ENCODE assay signal across 1 cellular context in genomic region chr2:218395826-218396687, GRCh38.
A peak's percentile ranks its signal among the peaks of the same experiment; 100 is the strongest.
TF ChIP-seq lines count a peak whose summit lies in the region.

No MANE protein-coding gene starts in this region.

TF ChIP-seq in HepG2, 621 proteins besides CTCF, POLR2A, EP300 and RAD21 (continued from another document and continues in another):
- TF ChIP-seq, protein P1, sequence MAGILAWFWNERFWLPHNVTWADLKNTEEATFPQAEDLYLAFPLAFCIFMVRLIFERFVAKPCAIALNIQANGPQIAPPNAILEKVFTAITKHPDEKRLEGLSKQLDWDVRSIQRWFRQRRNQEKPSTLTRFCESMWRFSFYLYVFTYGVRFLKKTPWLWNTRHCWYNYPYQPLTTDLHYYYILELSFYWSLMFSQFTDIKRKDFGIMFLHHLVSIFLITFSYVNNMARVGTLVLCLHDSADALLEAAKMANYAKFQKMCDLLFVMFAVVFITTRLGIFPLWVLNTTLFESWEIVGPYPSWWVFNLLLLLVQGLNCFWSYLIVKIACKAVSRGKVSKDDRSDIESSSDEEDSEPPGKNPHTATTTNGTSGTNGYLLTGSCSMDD (CRISPR knock-in tag; IDR thresholded peaks at IDR 0.05): peak; percentile 80; the same call in 1 of the 2 replicates
- TF ChIP-seq, protein P2, sequence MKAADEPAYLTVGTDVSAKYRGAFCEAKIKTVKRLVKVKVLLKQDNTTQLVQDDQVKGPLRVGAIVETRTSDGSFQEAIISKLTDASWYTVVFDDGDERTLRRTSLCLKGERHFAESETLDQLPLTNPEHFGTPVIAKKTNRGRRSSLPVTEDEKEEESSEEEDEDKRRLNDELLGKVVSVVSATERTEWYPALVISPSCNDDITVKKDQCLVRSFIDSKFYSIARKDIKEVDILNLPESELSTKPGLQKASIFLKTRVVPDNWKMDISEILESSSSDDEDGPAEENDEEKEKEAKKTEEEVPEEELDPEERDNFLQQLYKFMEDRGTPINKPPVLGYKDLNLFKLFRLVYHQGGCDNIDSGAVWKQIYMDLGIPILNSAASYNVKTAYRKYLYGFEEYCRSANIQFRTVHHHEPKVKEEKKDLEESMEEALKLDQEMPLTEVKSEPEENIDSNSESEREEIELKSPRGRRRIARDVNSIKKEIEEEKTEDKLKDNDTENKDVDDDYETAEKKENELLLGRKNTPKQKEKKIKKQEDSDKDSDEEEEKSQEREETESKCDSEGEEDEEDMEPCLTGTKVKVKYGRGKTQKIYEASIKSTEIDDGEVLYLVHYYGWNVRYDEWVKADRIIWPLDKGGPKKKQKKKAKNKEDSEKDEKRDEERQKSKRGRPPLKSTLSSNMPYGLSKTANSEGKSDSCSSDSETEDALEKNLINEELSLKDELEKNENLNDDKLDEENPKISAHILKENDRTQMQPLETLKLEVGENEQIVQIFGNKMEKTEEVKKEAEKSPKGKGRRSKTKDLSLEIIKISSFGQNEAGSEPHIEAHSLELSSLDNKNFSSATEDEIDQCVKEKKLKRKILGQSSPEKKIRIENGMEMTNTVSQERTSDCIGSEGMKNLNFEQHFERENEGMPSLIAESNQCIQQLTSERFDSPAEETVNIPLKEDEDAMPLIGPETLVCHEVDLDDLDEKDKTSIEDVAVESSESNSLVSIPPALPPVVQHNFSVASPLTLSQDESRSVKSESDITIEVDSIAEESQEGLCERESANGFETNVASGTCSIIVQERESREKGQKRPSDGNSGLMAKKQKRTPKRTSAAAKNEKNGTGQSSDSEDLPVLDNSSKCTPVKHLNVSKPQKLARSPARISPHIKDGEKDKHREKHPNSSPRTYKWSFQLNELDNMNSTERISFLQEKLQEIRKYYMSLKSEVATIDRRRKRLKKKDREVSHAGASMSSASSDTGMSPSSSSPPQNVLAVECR (CRISPR knock-in tag; IDR thresholded peaks at IDR 0.05; ENCODE audit: borderline replicate concordance): peak; percentile 74; the same call in 1 of the 2 replicates
- TF ChIP-seq RCOR2 (CRISPR knock-in tag; IDR thresholded peaks at IDR 0.05) (peak; percentile 95; the same call in 1 of the 2 replicates), ZNF510 (CRISPR knock-in tag; IDR thresholded peaks at IDR 0.05; ENCODE audit: low read depth) (peak; percentile 93), NCOR1 (IDR thresholded peaks at IDR 0.05; ENCODE audit: borderline replicate concordance, low read length) (peak; percentile 80; the same call in 1 of the 2 replicates), ZMYM3 (CRISPR knock-in tag; IDR thresholded peaks at IDR 0.05) (peak; percentile 90; the same call in 1 of the 2 replicates), ESRRA (CRISPR knock-in tag; IDR thresholded peaks at IDR 0.05; ENCODE audit: low read depth) (peak; percentile 92), TAF1 (CRISPR knock-in tag; IDR thresholded peaks at IDR 0.05) (peak; percentile 83), ZNF598 (CRISPR knock-in tag; IDR thresholded peaks at IDR 0.05; ENCODE audit: borderline replicate concordance) (no peak), ZNF317 (CRISPR knock-in tag; IDR thresholded peaks at IDR 0.05) (peak; percentile 53; the same call in 1 of the 2 replicates), LRRFIP1 (CRISPR knock-in tag; conservative IDR thresholded peaks at IDR 0.05) (no peak), ZNF44 (CRISPR knock-in tag; IDR thresholded peaks at IDR 0.05) (no peak; the same call in 1 of the 2 replicates), FLYWCH1 (CRISPR knock-in tag; IDR thresholded peaks at IDR 0.05) (0 out of 2 replicates have a peak, but pooled peaks have one; percentile 15), NFKB2 (CRISPR knock-in tag; IDR thresholded peaks at IDR 0.05; ENCODE audit: borderline replicate concordance) (peak; percentile 80), ZNF737 (CRISPR knock-in tag; IDR thresholded peaks at IDR 0.05; ENCODE audit: borderline replicate concordance) (no peak), TOE1 (CRISPR knock-in tag; IDR thresholded peaks at IDR 0.05) (peak; percentile 88; the same call in 1 of the 2 replicates), SYNCRIP (IDR thresholded peaks at IDR 0.05; ENCODE audit: insufficient read depth, low read depth, low read length) (no peak), ZNF75D (CRISPR knock-in tag; IDR thresholded peaks at IDR 0.05; ENCODE audit: borderline replicate concordance) (no peak; the same call in 1 of the 2 replicates), GLI4 (CRISPR knock-in tag; IDR thresholded peaks at IDR 0.05; ENCODE audit: borderline replicate concordance) (no peak), RAD51 (IDR thresholded peaks at IDR 0.05; ENCODE audit: borderline replicate concordance) (no peak), ZNF550 (CRISPR knock-in tag; IDR thresholded peaks at IDR 0.05; ENCODE audit: borderline replicate concordance) (no peak), PCBP1 (IDR thresholded peaks at IDR 0.05; ENCODE audit: borderline replicate concordance, low read depth, low read length) (peak; percentile 79; the same call in 1 of the 2 replicates), ZEB1 (IDR thresholded peaks at IDR 0.05; ENCODE audit: insufficient replicate concordance, low read depth) (no peak), SP4 (CRISPR knock-in tag; IDR thresholded peaks at IDR 0.05) (peak; percentile 90), ZNF160 (CRISPR knock-in tag; IDR thresholded peaks at IDR 0.05) (peak; percentile 83; the same call in 1 of the 2 replicates), ZBTB38 (CRISPR knock-in tag; IDR thresholded peaks at IDR 0.05) (peak; percentile 93), ATRX (CRISPR knock-in tag; IDR thresholded peaks at IDR 0.05; ENCODE audit: borderline replicate concordance) (no peak), AHR (CRISPR knock-in tag; IDR thresholded peaks at IDR 0.05) (no peak), ZNF883 (CRISPR knock-in tag; IDR thresholded peaks at IDR 0.05; ENCODE audit: not compliant biosample characterization) (no peak), GATAD2A (CRISPR knock-in tag; IDR thresholded peaks at IDR 0.05) (peak; percentile 81), ZNF180 (CRISPR knock-in tag; IDR thresholded peaks at IDR 0.05; ENCODE audit: borderline replicate concordance, low read depth) (peak; percentile 26; the same call in 1 of the 2 replicates), ZNF431 (CRISPR knock-in tag; IDR thresholded peaks at IDR 0.05; ENCODE audit: borderline replicate concordance, low read depth) (peak; percentile 67; the same call in 1 of the 2 replicates), ZBTB4 (CRISPR knock-in tag; IDR thresholded peaks at IDR 0.05; ENCODE audit: borderline replicate concordance) (no peak), CC2D1A (CRISPR knock-in tag; IDR thresholded peaks at IDR 0.05) (no peak), ZNF234 (CRISPR knock-in tag; conservative IDR thresholded peaks at IDR 0.05) (peak; percentile 89; the same call in 1 of the 2 replicates), HNF4G (IDR thresholded peaks at IDR 0.05; ENCODE audit: borderline replicate concordance, low read depth, low read length) (peak; percentile 59), HNF4G (CRISPR knock-in tag; IDR thresholded peaks at IDR 0.05; ENCODE audit: borderline replicate concordance, low read depth) (no peak; the same call in 1 of the 2 replicates), ZSCAN31 (CRISPR knock-in tag; IDR thresholded peaks at IDR 0.05; ENCODE audit: low read depth) (peak; percentile 87), ZNF569 (CRISPR knock-in tag; IDR thresholded peaks at IDR 0.05; ENCODE audit: borderline replicate concordance) (peak; percentile 40; the same call in 1 of the 2 replicates), NFE2L2 (IDR thresholded peaks at IDR 0.05; ENCODE audit: low read length) (no peak), MAX (IDR thresholded peaks at IDR 0.05) (no peak), DR1 (CRISPR knock-in tag; IDR thresholded peaks at IDR 0.05) (peak; percentile 53; the same call in 1 of the 2 replicates), MXI1 (IDR thresholded peaks at IDR 0.05; ENCODE audit: borderline replicate concordance, low read depth, low read length) (peak; percentile 74; the same call in 2 of the 3 replicates), CENPT (CRISPR knock-in tag; IDR thresholded peaks at IDR 0.05; ENCODE audit: low read depth) (no peak), SIX1 (CRISPR knock-in tag; IDR thresholded peaks at IDR 0.05; ENCODE audit: borderline replicate concordance) (no peak), PAF1 (CRISPR knock-in tag; IDR thresholded peaks at IDR 0.05) (no peak), GPN1 (CRISPR knock-in tag; IDR thresholded peaks at IDR 0.05; ENCODE audit: borderline replicate concordance) (peak; percentile 34; the same call in 1 of the 2 replicates), SRY (CRISPR knock-in tag; IDR thresholded peaks at IDR 0.05) (peak; percentile 79), ZBTB2 (CRISPR knock-in tag; IDR thresholded peaks at IDR 0.05; ENCODE audit: low read depth) (peak; percentile 92; the same call in 1 of the 2 replicates), HOXA5 (CRISPR knock-in tag; IDR thresholded peaks at IDR 0.05) (peak; percentile 89)
- TF ChIP-seq, protein P3, sequence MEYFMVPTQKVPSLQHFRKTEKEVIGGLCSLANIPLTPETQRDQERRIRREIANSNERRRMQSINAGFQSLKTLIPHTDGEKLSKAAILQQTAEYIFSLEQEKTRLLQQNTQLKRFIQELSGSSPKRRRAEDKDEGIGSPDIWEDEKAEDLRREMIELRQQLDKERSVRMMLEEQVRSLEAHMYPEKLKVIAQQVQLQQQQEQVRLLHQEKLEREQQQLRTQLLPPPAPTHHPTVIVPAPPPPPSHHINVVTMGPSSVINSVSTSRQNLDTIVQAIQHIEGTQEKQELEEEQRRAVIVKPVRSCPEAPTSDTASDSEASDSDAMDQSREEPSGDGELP (IDR thresholded peaks at IDR 0.05; ENCODE audit: borderline replicate concordance, low read depth): peak; percentile 65; the same call in 1 of the 2 replicates
- TF ChIP-seq, protein P4, sequence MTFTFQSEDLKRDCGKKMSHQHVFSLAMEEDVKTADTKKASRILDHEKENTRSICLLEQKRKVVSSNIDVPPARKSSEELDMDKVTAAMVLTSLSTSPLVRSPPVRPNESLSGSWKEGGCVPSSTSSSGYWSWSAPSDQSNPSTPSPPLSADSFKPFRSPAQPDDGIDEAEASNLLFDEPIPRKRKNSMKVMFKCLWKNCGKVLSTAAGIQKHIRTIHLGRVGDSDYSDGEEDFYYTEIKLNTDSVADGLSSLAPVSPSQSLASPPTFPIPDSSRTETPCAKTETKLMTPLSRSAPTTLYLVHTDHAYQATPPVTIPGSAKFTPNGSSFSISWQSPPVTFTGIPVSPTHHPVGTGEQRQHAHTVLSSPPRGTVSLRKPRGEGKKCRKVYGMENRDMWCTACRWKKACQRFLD (CRISPR knock-in tag; IDR thresholded peaks at IDR 0.05; ENCODE audit: borderline replicate concordance): peak; percentile 91
- TF ChIP-seq, protein P5, sequence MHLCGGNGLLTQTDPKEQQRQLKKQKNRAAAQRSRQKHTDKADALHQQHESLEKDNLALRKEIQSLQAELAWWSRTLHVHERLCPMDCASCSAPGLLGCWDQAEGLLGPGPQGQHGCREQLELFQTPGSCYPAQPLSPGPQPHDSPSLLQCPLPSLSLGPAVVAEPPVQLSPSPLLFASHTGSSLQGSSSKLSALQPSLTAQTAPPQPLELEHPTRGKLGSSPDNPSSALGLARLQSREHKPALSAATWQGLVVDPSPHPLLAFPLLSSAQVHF (CRISPR knock-in tag; IDR thresholded peaks at IDR 0.05): no peak
